In genomic region chr5:28215091-28215490, GRCh38 we compare ENCODE assay signal across 27 cellular contexts.
"Had no signal": no experiment of that assay in that cellular context is flagged by ENCODE, and none has a peak within 500 bp of the region (broad histone marks: within the 10 kb centered on the region; RNA-seq: fewer than 3 reads in every experiment).

No MANE protein-coding gene starts in this region.

- H3K4me3 Mint-ChIP-seq: memory B cell; natural killer cell treated with Interleukin-12 subunit alpha and Interleukin-12 subunit beta and Interleukin-15 and Interleukin-18, amount 100 ng/mL, for 72 hours; neural crest cell; stimulated activated naive CD8-positive, alpha-beta T cell treated with anti-CD3 and anti-CD28 coated beads, Interleukin-15, amount 100 ng/mL, for 72 hours had no signal

- H3K36me3 ChIP-seq: esophagus muscularis mucosa, gastroesophageal sphincter, heart left ventricle, right lobe of liver, suprapubic skin, transverse colon, upper lobe of right lung, uterus had no signal

- H3K4me3 ChIP-seq: esophagus muscularis mucosa, gastroesophageal sphincter, heart left ventricle, hepatocyte, lung, right lobe of liver, smooth muscle cell, suprapubic skin, transverse colon, upper lobe of right lung, uterus had no signal

- H3K27me3 ChIP-seq: esophagus muscularis mucosa, foreskin keratinocyte, gastroesophageal sphincter, heart left ventricle, hepatocyte, right lobe of liver, suprapubic skin, transverse colon, upper lobe of right lung, uterus had no signal

- H3K36me3 Mint-ChIP-seq: memory B cell; natural killer cell treated with Interleukin-12 subunit alpha and Interleukin-12 subunit beta and Interleukin-15 and Interleukin-18, amount 100 ng/mL, for 72 hours had no signal

- H3K27ac Mint-ChIP-seq: memory B cell; natural killer cell treated with Interleukin-12 subunit alpha and Interleukin-12 subunit beta and Interleukin-15 and Interleukin-18, amount 100 ng/mL, for 72 hours; progenitor cell of endocrine pancreas; stimulated activated naive CD8-positive, alpha-beta T cell treated with anti-CD3 and anti-CD28 coated beads, Interleukin-15, amount 100 ng/mL, for 72 hours had no signal

- H3K9me3 ChIP-seq: esophagus muscularis mucosa, right lobe of liver, suprapubic skin, transverse colon, upper lobe of right lung, uterus had no signal

- H3K4me1 Mint-ChIP-seq: memory B cell, neural crest cell had no signal

- H2AFZ ChIP-seq: hepatocyte, parathyroid adenoma had no signal

- H3K27me3 Mint-ChIP-seq: memory B cell; natural killer cell treated with Interleukin-12 subunit alpha and Interleukin-12 subunit beta and Interleukin-15 and Interleukin-18, amount 100 ng/mL, for 72 hours; progenitor cell of endocrine pancreas; stimulated activated naive CD8-positive, alpha-beta T cell treated with anti-CD3 and anti-CD28 coated beads, Interleukin-15, amount 100 ng/mL, for 72 hours had no signal

- H3K4me1 ChIP-seq: esophagus muscularis mucosa, foreskin keratinocyte, gastroesophageal sphincter, heart left ventricle, parathyroid adenoma, right lobe of liver, suprapubic skin, transverse colon, upper lobe of right lung, uterus had no signal

- H3K4me2 ChIP-seq: hepatocyte, smooth muscle cell had no signal

- DNase-seq: dermis blood vessel endothelial cell; effector memory CD4-positive, alpha-beta T cell; foreskin keratinocyte; heart left ventricle; kidney; right lobe of liver; stimulated activated CD4-positive, alpha-beta T cell treated with anti-CD3 and anti-CD28 coated beads, Interleukin-12 subunit alpha, Interleukin-12 subunit beta, amount 100 ng/mL, for 4 hours; stimulated activated CD4-positive, alpha-beta T cell treated with anti-CD3 and anti-CD28 coated beads, Interleukin-1b, Interleukin-23, amount 100 ng/mL, for 48 hours; stimulated activated CD4-positive, alpha-beta T cell treated with anti-CD3 and anti-CD28 coated beads, Interleukin-4, amount 100 ng/mL, for 1 hour; stimulated activated CD8-positive, alpha-beta memory T cell treated with anti-CD3 and anti-CD28 coated beads, Interleukin-4, amount 100 ng/mL, for 48 hours; stimulated activated naive CD4-positive, alpha-beta T cell; stimulated activated naive CD8-positive, alpha-beta T cell treated with anti-CD3 and anti-CD28 coated beads, Interleukin-15, amount 100 ng/mL, for 72 hours; transverse colon; upper lobe of right lung; uterus had no signal

- H3K79me2 ChIP-seq: hepatocyte, parathyroid adenoma had no signal

- H3K27ac ChIP-seq: esophagus muscularis mucosa, foreskin keratinocyte, gastroesophageal sphincter, heart left ventricle, hepatocyte, parathyroid adenoma, right lobe of liver, suprapubic skin, transverse colon, upper lobe of right lung, uterus had no signal

- ATAC-seq: foreskin keratinocyte; gastroesophageal sphincter; heart left ventricle; left lobe of liver; natural killer cell treated with Interleukin-12 subunit alpha and Interleukin-12 subunit beta and Interleukin-15 and Interleukin-18, amount 100 ng/mL, for 72 hours; right lobe of liver; stimulated activated naive CD8-positive, alpha-beta T cell treated with anti-CD3 and anti-CD28 coated beads, Interleukin-15, amount 100 ng/mL, for 72 hours; upper lobe of right lung had no signal

- H3K9ac ChIP-seq: parathyroid adenoma had no signal
